16 cellular contexts compared by ENCODE assay signal in genomic region chr19:34881982-34882381, GRCh38. TPM values are rescaled to one million over a fixed set of nuclear protein-coding genes. Genes with fewer than 3 reads are reported as not detected.
DNase-seq lines count a peak whose midpoint lies in the region; ATAC-seq and TF ChIP-seq lines count a peak whose summit lies in the region.
"Had no signal": no experiment of that assay in that cellular context is flagged by ENCODE, and none has a peak within 500 bp of the region (broad histone marks: within the 10 kb centered on the region; RNA-seq: fewer than 3 reads in every experiment).

No MANE protein-coding gene starts in this region.

- TF ChIP-seq CTCF in AG10803 (conservative IDR thresholded peaks at IDR 0.05; ENCODE audit: low read length) (no peak), HFF-Myc (IDR thresholded peaks at IDR 0.05; ENCODE audit: low read depth, low read length, missing control alignments) (no peak)

- DNase-seq in AG10803 (ENCODE audit: low read depth) (peak; percentile 1), HFF-Myc (ENCODE audit: extremely low read depth, low read depth) (peak; percentile 0), RPMI7951 (ENCODE audit: low read depth) (peak; percentile 9), epithelial cell of prostate (ENCODE audit: low read depth, low spot score) (peak; percentile 55), amniotic stem cell (lab: John Stamatoyannopoulos, UW) (no peak)
- DNase-seq: AML-193, Caco-2, DMS53, MM.1S, NCI-H1436, NCI-H2081, NCI-H510A treated with DMSO at 0.1 percent for 48 hours, SIG-M5 had no signal

- H3K27ac ChIP-seq in epithelial cell of prostate: no peak overlapping the region

- H3K4me3 ChIP-seq in AG10803 (ENCODE audit: low read length): no peak overlapping the region
- H3K4me3 ChIP-seq in HFF-Myc (replicated peaks; ENCODE audit: low read depth, low read length): no peak overlapping the region

- no peak for ATAC-seq in HG02870 (IDR thresholded peaks at IDR 0.05; ENCODE audit: unreplicated experiment)
- ATAC-seq in GM18907 (IDR thresholded peaks at IDR 0.05; ENCODE audit: unreplicated experiment): no peak
- no peak for ATAC-seq in GM21367 (IDR thresholded peaks at IDR 0.05; ENCODE audit: unreplicated experiment)

RNA-seq across cellular contexts. Expression of gene ZNF30, which starts 44.7 kb away (rescaled TPM):
- 4.1 and 4.5 TPM in 2 replicates for total RNA-seq in RPMI7951 (2014; rRNA removed; shearing (Covaris generic))
